In the genomic region with DNA sequence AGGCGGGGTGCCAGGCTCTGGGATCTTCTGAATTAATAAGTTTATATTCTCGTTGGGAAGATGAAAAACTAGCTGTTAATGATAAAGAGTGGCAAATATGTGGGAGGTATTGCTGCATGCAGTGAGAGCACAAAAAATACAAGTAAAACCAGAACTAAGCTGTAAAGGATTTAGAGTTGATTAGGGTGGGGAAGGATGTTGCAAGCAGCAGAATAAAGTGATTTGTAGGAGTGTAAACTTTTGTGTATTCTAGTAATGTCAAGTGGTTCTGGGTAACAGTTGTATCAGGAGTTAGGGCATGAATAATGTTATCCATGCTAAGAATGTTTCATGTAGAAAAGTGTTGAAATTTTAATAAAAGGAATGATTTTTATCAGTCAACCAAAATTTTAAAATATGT, we compare ENCODE assay signal across 19 cellular contexts.
"Had no signal": no experiment of that assay in that cellular context is flagged by ENCODE, and none has a peak within 500 bp of the region (broad histone marks: within the 10 kb centered on the region; RNA-seq: fewer than 3 reads in every experiment).

No MANE protein-coding gene starts in this region.

- H3K9ac ChIP-seq: parathyroid adenoma had no signal

- FAIRE-seq: keratinocyte had no signal

- DNase-seq: effector memory CD4-positive, alpha-beta T cell; esophagus squamous epithelium; foreskin melanocyte; immature natural killer cell; left ventricle myocardium inferior; lower lobe of right lung; occipital lobe; psoas muscle; sigmoid colon; stimulated activated CD4-positive, alpha-beta T cell treated with anti-CD3 and anti-CD28 coated beads, Interleukin-2, amount 100 ng/mL, for 24 hours; stimulated activated CD4-positive, alpha-beta T cell treated with anti-CD3 and anti-CD28 coated beads, Interleukin-4, amount 100 ng/mL, for 4 hours; stimulated activated naive B cell treated with anti-CD40 and anti-IgM and Interleukin-4, amounts not matched to agents 10 μg/mL and 1 μg/mL and 100 μg/mL, for 72 hours; stimulated activated naive CD8-positive, alpha-beta T cell treated with anti-CD3 and anti-CD28 coated beads, Interleukin-15, amount 100 ng/mL, for 72 hours; testis had no signal

- H3K9me3 ChIP-seq: esophagus squamous epithelium, left ventricle myocardium inferior, lower lobe of right lung, psoas muscle, sigmoid colon, testis, tibial nerve had no signal

- ATAC-seq: natural killer cell treated with Interleukin-12 subunit alpha and Interleukin-12 subunit beta and Interleukin-15 and Interleukin-18, amount 100 ng/mL, for 72 hours; psoas muscle; stimulated activated naive B cell treated with anti-CD40 and anti-IgM and Interleukin-4, amounts not matched to agents 10 μg/mL and 1 μg/mL and 100 μg/mL, for 72 hours; stimulated activated naive CD8-positive, alpha-beta T cell treated with anti-CD3 and anti-CD28 coated beads, Interleukin-15, amount 100 ng/mL, for 72 hours had no signal

- H3K4me1 ChIP-seq: testis had no signal

- H3K27me3 ChIP-seq: esophagus squamous epithelium, sigmoid colon, testis, tibial nerve had no signal

- H3K4me3 ChIP-seq: esophagus squamous epithelium, left ventricle myocardium inferior, lower lobe of right lung, psoas muscle, sigmoid colon, skin epidermis, testis, tibial nerve had no signal

- H3K36me3 ChIP-seq: left ventricle myocardium inferior, lower lobe of right lung, sigmoid colon had no signal
